Comparison of ENCODE assay signal across 17 cellular contexts in the genomic region with DNA sequence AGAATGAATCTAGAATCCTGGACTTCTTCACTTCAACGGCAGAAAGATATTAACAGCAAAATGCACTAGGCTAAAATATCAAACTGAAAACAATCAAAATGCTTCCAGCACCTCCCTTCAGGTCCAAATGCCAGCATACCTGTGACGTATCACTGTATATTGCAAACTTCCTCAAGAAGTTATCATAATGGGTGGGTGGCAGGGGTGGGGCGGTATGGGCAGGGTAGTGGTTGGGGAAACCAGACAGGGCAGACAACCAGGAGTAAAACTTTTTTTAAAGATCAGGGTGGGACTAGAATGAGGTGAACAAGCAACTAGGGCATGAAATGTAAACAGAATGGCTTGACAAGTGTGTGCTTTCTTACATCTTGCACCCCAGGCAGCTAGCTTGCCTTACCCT.
DNase-seq lines count a peak whose midpoint lies in the region; ATAC-seq and TF ChIP-seq lines count a peak whose summit lies in the region.
"Had no signal": no experiment of that assay in that cellular context is flagged by ENCODE, and none has a peak within 500 bp of the region (broad histone marks: within the 10 kb centered on the region; RNA-seq: fewer than 3 reads in every experiment).

No MANE protein-coding gene starts in this region.

- TF ChIP-seq POLR2A in transverse colon (IDR thresholded peaks at IDR 0.05): no peak

- WGBS in transverse colon (ENCODE audit: low coverage in 1 of 2), 2 donors: 42 to 62% methylated on average over 3 of the region's 3 CpGs

- no peaks in the 10 kb centered on the region for H3K9me3 ChIP-seq in mucosa of descending colon
- H3K9me3 ChIP-seq in transverse colon: no peaks in the 10 kb centered on the region
- H3K9me3 ChIP-seq: BLaER1 treated with 17β-estradiol and CSF1 and Interleukin-3, amounts not matched to agents 10 nM and 100 nM; Caco-2 had no signal

- in situ Hi-C loops in transverse colon (cut with MboI; ENCODE audit: low pct_ligation_motif_present in 1 of 4, low pct_unique_long_range_greater_than_20kb in 1 of 4, low sequenced_read_pairs in 3 of 4): no loop called here

- peak; percentile 57 to 78 (median 63) for DNase-seq in mucosa of descending colon
- peak; percentile 62 for DNase-seq in transverse colon
- DNase-seq in AG08396 (ENCODE audit: low spot score): no peak
- no peak for DNase-seq in foreskin fibroblast
- DNase-seq: 8988T; ACHN; AML-193; Caco-2; Calu3; CD4-positive, alpha-beta T cell; CD8-positive, alpha-beta T cell; DMS79 treated with DMSO at 0.1 percent for 48 hours; GF-D8 had no signal

- H3K4me3 ChIP-seq in mucosa of descending colon: no peak overlapping the region
- no peak overlapping the region for H3K4me3 ChIP-seq in transverse colon
- H3K4me3 ChIP-seq in foreskin fibroblast (ENCODE audit: low read depth in 1 of 2, low read length in 2 of 2): no peak overlapping the region
- H3K4me3 ChIP-seq: BLaER1 treated with 17β-estradiol and CSF1 and Interleukin-3, amounts not matched to agents 10 nM and 100 nM had no signal

- H3K36me3 ChIP-seq in mucosa of descending colon (ENCODE audit: low read depth) (peaks cover 3% of the 10 kb centered on the region), transverse colon (peaks cover 0 to 10% (median 2%) of the 10 kb centered on the region in 4 donors)
- H3K36me3 ChIP-seq: BLaER1 treated with 17β-estradiol and CSF1 and Interleukin-3, amounts not matched to agents 10 nM and 100 nM had no signal

- H3K4me1 ChIP-seq in mucosa of descending colon (ENCODE audit: low read depth) (peaks cover 3% of the 10 kb centered on the region), transverse colon (peaks cover 0 to 10% (median 0%) of the 10 kb centered on the region in 4 donors)
- H3K4me1 ChIP-seq: BLaER1 treated with 17β-estradiol and CSF1 and Interleukin-3, amounts not matched to agents 10 nM and 100 nM; Caco-2 had no signal

- TF ChIP-seq CTCF in mucosa of descending colon (IDR thresholded peaks at IDR 0.05) (no peak), transverse colon (IDR thresholded peaks at IDR 0.05) (no peak), foreskin fibroblast (IDR thresholded peaks at IDR 0.05; ENCODE audit: low read depth, low read length) (no peak)

- no peak for TF ChIP-seq EP300 in transverse colon (IDR thresholded peaks at IDR 0.05; ENCODE audit: low read depth)

- no peaks in the 10 kb centered on the region for H3K27me3 ChIP-seq in transverse colon
- H3K27me3 ChIP-seq: BLaER1 treated with 17β-estradiol and CSF1 and Interleukin-3, amounts not matched to agents 10 nM and 100 nM had no signal

- peak overlapping the region in 2 of 4 donors; percentile 18 to 45 for H3K27ac ChIP-seq in transverse colon
- H3K27ac ChIP-seq: BLaER1 treated with 17β-estradiol and CSF1 and Interleukin-3, amounts not matched to agents 10 nM and 100 nM; C4-2B had no signal

- intact Hi-C loops in mucosa of descending colon (cut with DNase I, micrococcal nuclease) (no loop called here), transverse colon (cut with DNase I; ENCODE audit: low total_unique reads) (no loop called here)

- ATAC-seq in esophagus mucosa (peak; percentile 43), mucosa of descending colon (peak; percentile 82), GM21390 (IDR thresholded peaks at IDR 0.05; ENCODE audit: unreplicated experiment) (no peak)
- ATAC-seq: CD8-positive, alpha-beta T cell had no signal

Comparison
In these comparisons a context has a peak if more than half of its experiments do, and no peak if none do; other contexts are left out.
1. DNase-seq: peak in mucosa of descending colon (3 of 3) and transverse colon (single experiment); none in AG08396 (single experiment) and foreskin fibroblast (0 of 2).